ENCODE assay signal across 13 cellular contexts in genomic region chr5:53037141-53037859, GRCh38. TPM values are rescaled to one million over a fixed set of nuclear protein-coding genes. Genes with fewer than 3 reads are reported as not detected.
DNase-seq lines count a peak whose midpoint lies in the region; ATAC-seq and TF ChIP-seq lines count a peak whose summit lies in the region.
"Had no signal": no experiment of that assay in that cellular context is flagged by ENCODE, and none has a peak within 500 bp of the region (broad histone marks: within the 10 kb centered on the region; RNA-seq: fewer than 3 reads in every experiment).

No MANE protein-coding gene starts in this region.

- CTCF ChIA-PET in RWPE1 (lab: Yijun Ruan, JAX) = interaction anchor here (1.1 kb wide), 1 partner anchor 13 kb away, joined by 5 read pairs; no protein-coding TSS in a partner anchor

- POLR2A ChIA-PET in RWPE1 (lab: Yijun Ruan, JAX; ENCODE audit: low non-redundant PET) = no interaction called here

- H2AFZ ChIP-seq in fibroblast of lung (ENCODE audit: low read length) = no peak overlapping the region

- H3K4me1 ChIP-seq in fibroblast of lung (ENCODE audit: control insufficient read depth, extremely low read depth, insufficient read depth, low read length) = peaks cover 21% of the 10 kb centered on the region
- peaks cover 27% of the 10 kb centered on the region for H3K4me1 ChIP-seq in skeletal muscle satellite cell (ENCODE audit: control insufficient read depth, insufficient read depth, low read length)
- no peaks in the 10 kb centered on the region for H3K4me1 ChIP-seq in BE2C

- H3K79me2 ChIP-seq in fibroblast of lung (ENCODE audit: control insufficient read depth, insufficient read depth, low read length) = peaks cover 19% of the 10 kb centered on the region

- H3K27ac ChIP-seq in RWPE1 (no peak overlapping the region), fibroblast of lung (ENCODE audit: insufficient read depth, low read length) (peak overlapping the region; percentile 51)

- H3K9ac ChIP-seq in fibroblast of lung (ENCODE audit: insufficient read depth, low read length) (no peak overlapping the region), skeletal muscle satellite cell (ENCODE audit: low read depth, low read length) (no peak overlapping the region)

- no peaks in the 10 kb centered on the region for H4K20me1 ChIP-seq in fibroblast of lung (ENCODE audit: control insufficient read depth, extremely low read depth, insufficient read depth, low read length)

- H3K36me3 ChIP-seq in fibroblast of lung (ENCODE audit: control insufficient read depth, insufficient read depth, low read length) = peaks cover 2% of the 10 kb centered on the region
- H3K36me3 ChIP-seq in skeletal muscle satellite cell (ENCODE audit: insufficient read depth, low read length) = peaks cover 4% of the 10 kb centered on the region
- no peaks in the 10 kb centered on the region for H3K36me3 ChIP-seq in BE2C

- DNase-seq in GM04503 (ENCODE audit: low read depth) (peak; percentile 47), RWPE1 (ENCODE audit: low spot score) (peak; percentile 83), fibroblast of lung (ENCODE audit: low read depth in 2 of 2) (peak; percentile 84 to 91), BE2C (no peak), NCI-H345 treated with DMSO at 0.1 percent for 48 hours (lab: John Stamatoyannopoulos, UW; ENCODE audit: unreplicated experiment) (no peak), iPS-NIHi11 (ENCODE audit: low spot score) (no peak)
- DNase-seq: activated T-cell treated with anti-CD3 and anti-CD28 coated beads, Interleukin-2, amount 50 U/mL, for 1 hour; DMS 273 treated with DMSO at 0.1 percent for 48 hours; effector memory CD4-positive, alpha-beta T cell; NCI-H510A had no signal

- ATAC-seq in GM21360 (IDR thresholded peaks at IDR 0.05; ENCODE audit: unreplicated experiment) = no peak
- ATAC-seq: left lobe of liver had no signal

- H3K27me3 ChIP-seq in fibroblast of lung (ENCODE audit: control insufficient read depth, insufficient read depth, low read length) = no peaks in the 10 kb centered on the region
- H3K27me3 ChIP-seq in skeletal muscle satellite cell (ENCODE audit: control insufficient read depth, insufficient read depth, low read length) = no peaks in the 10 kb centered on the region
- H3K27me3 ChIP-seq in BE2C = peaks cover 3% of the 10 kb centered on the region; the same call in 1 of the 2 replicates

- no peaks in the 10 kb centered on the region for H3K9me3 ChIP-seq in fibroblast of lung (ENCODE audit: control insufficient read depth, insufficient read depth, low read depth, low read length)
- no peaks in the 10 kb centered on the region for H3K9me3 ChIP-seq in skeletal muscle satellite cell (replicated peaks; ENCODE audit: low read length)
- no peaks in the 10 kb centered on the region for H3K9me3 ChIP-seq in BE2C

- no peak overlapping the region for H3K4me2 ChIP-seq in fibroblast of lung (ENCODE audit: extremely low read depth, insufficient read depth, low read length)
- H3K4me2 ChIP-seq in skeletal muscle satellite cell (ENCODE audit: low read length) = peak overlapping the region; percentile 51

- no peak overlapping the region for H3K4me3 ChIP-seq in fibroblast of lung (replicated peaks in 1 of 4; ENCODE audit: control extremely low read depth in 1 of 4, insufficient read depth in 1 of 4, low read depth in 3 of 4, low read length in 4 of 4)
- no peak overlapping the region for H3K4me3 ChIP-seq in skeletal muscle satellite cell (ENCODE audit: low read length)
- H3K4me3 ChIP-seq in BE2C (ENCODE audit: low read depth, low read length) = no peak overlapping the region

- no peak for TF ChIP-seq CTCF in RWPE1 (conservative IDR thresholded peaks at IDR 0.05; ENCODE audit: low read depth)
- TF ChIP-seq CTCF in fibroblast of lung (conservative IDR thresholded peaks at IDR 0.05 in 1 of 2, IDR thresholded peaks at IDR 0.05 in 1 of 2; ENCODE audit: low read depth in 1 of 2, low read length in 2 of 2) = no peak
- no peak for TF ChIP-seq CTCF in BE2C (IDR thresholded peaks at IDR 0.05; ENCODE audit: low read depth, low read length)

RNA-seq across cellular contexts. Expression of gene ITGA2, which starts 48.1 kb away (rescaled TPM):
- total RNA-seq in fibroblast of lung = 50.1 and 75.5 TPM in 2 replicates
- polyA plus RNA-seq in fibroblast of lung = 9.4 and 32.9 TPM in 2 replicates
- 6.2 and 20.8 TPM in 2 replicates for polyA plus RNA-seq in fibroblast of lung (2012)
- 15.9 and 34.7 TPM in 2 replicates for polyA minus RNA-seq in fibroblast of lung (ENCODE audit: low replicate concordance)
- 11.6 and 20.0 TPM in 2 replicates for total RNA-seq in skeletal muscle satellite cell (2012; rRNA removed)
- 0.09 TPM for polyA plus RNA-seq in BE2C (2012; ENCODE audit: insufficient read depth, insufficient read length, low read depth)

Comparison
In these comparisons a context has a peak if more than half of its experiments do, and no peak if none do; other contexts are left out.
1. DNase-seq: peak in GM04503 (single experiment), RWPE1 (single experiment) and fibroblast of lung (2 of 2); none in BE2C (single experiment), NCI-H345 treated with DMSO at 0.1 percent for 48 hours (single experiment) and iPS-NIHi11 (single experiment).